8 cellular contexts compared by ENCODE assay signal in genomic region chr10:45972106-45972812, GRCh38. TPM values are rescaled to one million over a fixed set of nuclear protein-coding genes. Genes with fewer than 3 reads are reported as not detected.
DNase-seq lines count a peak whose midpoint lies in the region; ATAC-seq and TF ChIP-seq lines count a peak whose summit lies in the region.
"Not testable (repeated sequence)": the region's sequence is repeated elsewhere in the genome, so short reads cannot be mapped to it uniquely, and the experiment has no call there.

TSS of gene TIMM23 (plus strand) at chr10:45972489. CDS start at chr10:45972625, 136 bp downstream.

- POLR2A ChIA-PET in activated CD4-positive, alpha-beta T cell treated with anti-CD3 and anti-CD28 coated beads, Interleukin-2, amount 10 ng/mL, durations not matched to agents 7 days and 5 days (lab: Charles Lee), result not testable (repeated sequence)

- not testable (repeated sequence) for TF ChIP-seq CTCF in coronary artery (IDR thresholded peaks at IDR 0.05)

- H3K4me3 Mint-ChIP-seq in activated CD4-positive, alpha-beta T cell treated with anti-CD3 and anti-CD28 coated beads, Interleukin-2, amount 10 ng/mL, durations not matched to agents 7 days and 5 days, result peak within 1 kb of the TSS; percentile 94

- DNase-seq in Ammon's horn (ENCODE audit: low spot score), result peak; percentile 78
- DNase-seq in NCI-H69 (lab: John Stamatoyannopoulos, UW), result peak; percentile 85
- peak; percentile 89 for DNase-seq in activated CD4-positive, alpha-beta T cell treated with anti-CD3 and anti-CD28 coated beads, Interleukin-2, amount 10 ng/mL, durations not matched to agents 7 days and 5 days
- DNase-seq in coronary artery (ENCODE audit: low spot score), result peak; percentile 86
- peak; percentile 86 for DNase-seq in kidney tubule cell (ENCODE audit: low spot score)
- DNase-seq in stimulated activated CD4-positive, alpha-beta T cell treated with anti-CD3 and anti-CD28 coated beads, Interleukin-15, amount 100 ng/mL, for 24 hours, result peak; percentile 90

- H3K4me1 Mint-ChIP-seq in activated CD4-positive, alpha-beta T cell treated with anti-CD3 and anti-CD28 coated beads, Interleukin-2, amount 10 ng/mL, durations not matched to agents 7 days and 5 days, result peaks cover 37% of the 10 kb centered on the region

- peak; percentile 81 for ATAC-seq in HG03432 (IDR thresholded peaks at IDR 0.05; ENCODE audit: unreplicated experiment)

- peak within 1 kb of the TSS; percentile 91 for H3K27ac Mint-ChIP-seq in activated CD4-positive, alpha-beta T cell treated with anti-CD3 and anti-CD28 coated beads, Interleukin-2, amount 10 ng/mL, durations not matched to agents 7 days and 5 days

- not testable (repeated sequence) for H3K9me3 Mint-ChIP-seq in activated CD4-positive, alpha-beta T cell treated with anti-CD3 and anti-CD28 coated beads, Interleukin-2, amount 10 ng/mL, durations not matched to agents 7 days and 5 days

- H3K4me3 ChIP-seq in coronary artery, result peak within 1 kb of the TSS; percentile 94

- peaks cover 12% of the 10 kb centered on the region for H3K36me3 Mint-ChIP-seq in activated CD4-positive, alpha-beta T cell treated with anti-CD3 and anti-CD28 coated beads, Interleukin-2, amount 10 ng/mL, durations not matched to agents 7 days and 5 days (ENCODE audit: low read depth)

- H3K27ac ChIP-seq in coronary artery, result peak within 1 kb of the TSS in 1 of 2 donors; percentile 83

- not testable (repeated sequence) for H3K27me3 Mint-ChIP-seq in activated CD4-positive, alpha-beta T cell treated with anti-CD3 and anti-CD28 coated beads, Interleukin-2, amount 10 ng/mL, durations not matched to agents 7 days and 5 days

- CTCF ChIA-PET in activated CD4-positive, alpha-beta T cell treated with anti-CD3 and anti-CD28 coated beads, Interleukin-2, amount 10 ng/mL, durations not matched to agents 7 days and 5 days (lab: Charles Lee), result not testable (repeated sequence)

- peak; percentile 65 for TF ChIP-seq POLR2A in GM19193 (IDR thresholded peaks at IDR 0.05; ENCODE audit: extremely low read depth, insufficient read depth, insufficient read length)

RNA-seq across cellular contexts. Expression of gene TIMM23, which starts in this region (rescaled TPM):
- total RNA-seq in activated CD4-positive, alpha-beta T cell treated with anti-CD3 and anti-CD28 coated beads, Interleukin-2, amount 10 ng/mL, durations not matched to agents 7 days and 5 days, result 10 to 100 TPM; 49.0 to 54.5 TPM
